18 cellular contexts compared by ENCODE assay signal in the genomic region with DNA sequence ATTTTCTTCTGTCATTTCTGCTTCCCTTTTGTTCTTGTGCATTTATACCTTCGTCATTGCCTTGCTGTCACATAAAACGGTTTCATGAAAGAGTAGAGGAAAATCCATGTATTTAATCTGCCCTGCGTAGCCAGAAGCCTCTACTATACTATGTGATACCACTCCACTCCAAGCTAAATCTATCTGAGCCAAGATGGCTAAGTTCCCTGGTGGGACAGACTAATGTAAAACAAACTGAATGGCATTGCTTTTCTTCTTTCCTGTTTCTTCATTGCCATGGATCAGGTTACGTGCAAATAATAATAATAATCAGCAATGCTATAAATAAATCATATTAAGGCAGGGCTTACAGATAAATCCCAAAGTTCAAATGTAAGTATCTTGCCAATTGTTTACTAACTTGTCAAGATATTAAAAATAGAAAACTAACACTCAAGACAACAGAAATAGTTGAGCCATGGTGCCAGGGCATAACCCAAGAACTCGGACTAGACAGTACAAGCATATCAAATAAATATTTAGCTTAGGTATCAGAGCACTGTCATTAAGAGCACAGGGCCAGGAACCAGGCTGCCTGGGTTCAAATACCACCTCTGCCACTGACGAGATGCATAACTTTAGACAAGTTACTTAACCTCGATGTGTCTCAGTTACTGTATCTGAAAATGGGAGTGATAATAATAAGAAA.
"Had no signal": no experiment of that assay in that cellular context is flagged by ENCODE, and none has a peak within 500 bp of the region (broad histone marks: within the 10 kb centered on the region; RNA-seq: fewer than 3 reads in every experiment).

No MANE protein-coding gene starts in this region.

- H3K27me3 ChIP-seq: hepatocyte, pancreas, spleen, tibial nerve, vagina had no signal

- H3K9me3 ChIP-seq: lower lobe of right lung, pancreas, prostate gland, spleen, tibial nerve, vagina had no signal

- H3K36me3 ChIP-seq: lower lobe of right lung, pancreas, prostate gland, spleen, tibial nerve, vagina had no signal

- H3K27ac ChIP-seq: hepatocyte, lower lobe of right lung, pancreas, prostate gland, spleen, tibial nerve, vagina had no signal

- ATAC-seq: lower lobe of right lung; naive thymus-derived CD8-positive, alpha-beta T cell; pancreas; sciatic nerve had no signal

- H3K4me3 ChIP-seq: hepatocyte, lower lobe of right lung, pancreas, prostate gland, spleen, tibial nerve, vagina had no signal

- DNase-seq: head of caudate nucleus; islet precursor cell; lower lobe of right lung; mammary epithelial cell; mesenchymal stem cell; naive thymus-derived CD8-positive, alpha-beta T cell; nucleus accumbens; pancreas; posterior cingulate gyrus; small intestine; spleen; stimulated activated CD4-positive, alpha-beta T cell treated with anti-CD3 and anti-CD28 coated beads, Interleukin-4, amount 100 ng/mL, for 24 hours; stimulated activated naive CD4-positive, alpha-beta T cell had no signal

- H3K4me1 ChIP-seq: lower lobe of right lung, prostate gland, spleen, vagina had no signal
